8 cellular contexts compared by ENCODE assay signal in genomic region chr10:16965740-16966447, GRCh38.
DNase-seq lines count a peak whose midpoint lies in the region; ATAC-seq and TF ChIP-seq lines count a peak whose summit lies in the region.
"Had no signal": no experiment of that assay in that cellular context is flagged by ENCODE, and none has a peak within 500 bp of the region (broad histone marks: within the 10 kb centered on the region; RNA-seq: fewer than 3 reads in every experiment).

No MANE protein-coding gene starts in this region.

- H3K27ac ChIP-seq in brain microvascular endothelial cell (peak overlapping the region; percentile 85), aorta (ENCODE audit: low read depth in 1 of 2, low read length in 2 of 2) (peak overlapping the region in 1 of 2 donors; percentile 57)

- H3K4me3 ChIP-seq in brain microvascular endothelial cell (ENCODE audit: low read depth, low read length), result no peak overlapping the region
- no peak overlapping the region for H3K4me3 ChIP-seq in aorta (ENCODE audit: low read length in 2 of 2)
- H3K4me3 ChIP-seq: heart right ventricle had no signal

- H3K27me3 ChIP-seq in brain microvascular endothelial cell (replicated peaks) (no peaks in the 10 kb centered on the region), aorta (ENCODE audit: control insufficient read depth in 1 of 2, insufficient read depth in 2 of 2, low read length in 1 of 2) (no peaks in the 10 kb centered on the region)

- peaks cover 2 to 5% of the 10 kb centered on the region in 2 donors for H3K4me1 ChIP-seq in aorta (ENCODE audit: control insufficient read depth in 1 of 2, insufficient read depth in 2 of 2, low read length in 2 of 2)

- H3K36me3 ChIP-seq in brain microvascular endothelial cell (replicated peaks), result no peaks in the 10 kb centered on the region
- H3K36me3 ChIP-seq in aorta (ENCODE audit: control insufficient read depth in 1 of 2, insufficient read depth in 2 of 2, low read length in 1 of 2), result no peaks in the 10 kb centered on the region
- H3K36me3 ChIP-seq: heart right ventricle had no signal

- TF ChIP-seq CTCF in brain microvascular endothelial cell (IDR thresholded peaks at IDR 0.05; ENCODE audit: low read depth, low read length, missing control alignments), result no peak

- no peaks in the 10 kb centered on the region for H3K9me3 ChIP-seq in aorta (ENCODE audit: control insufficient read depth, low read length)
- H3K9me3 ChIP-seq: heart right ventricle had no signal

- intact Hi-C loops in aorta (cut with DNase I), result no loop called here

- peak; percentile 13 for ATAC-seq in aorta (ENCODE audit: low FRiP score)
- ATAC-seq in HG03045 (IDR thresholded peaks at IDR 0.05; ENCODE audit: unreplicated experiment), result no peak

- 50 to 54% methylated on average over 8 of the region's 8 CpGs for WGBS in aorta, 2 donors

- peak; percentile 73 for DNase-seq in HK-2 (ENCODE audit: unreplicated experiment)
- DNase-seq in brain microvascular endothelial cell, result peak; percentile 94
- DNase-seq in islet precursor cell, result peak; percentile 93
- peak in 1 of 2 donors; percentile 66 for DNase-seq in aorta
- DNase-seq in NCI-H146 (lab: John Stamatoyannopoulos, UW), result no peak
- DNase-seq in cerebellar cortex (ENCODE audit: low spot score), result no peak
- DNase-seq: heart right ventricle had no signal

- in situ Hi-C loops in brain microvascular endothelial cell (cut with HindIII; ENCODE audit: low pct_ligation_motif_present, low sequenced_read_pairs), result no loop called here

Comparison
In these comparisons a context has a peak if more than half of its experiments do, and no peak if none do; other contexts are left out.
1. DNase-seq: peak in HK-2 (single experiment), brain microvascular endothelial cell (single experiment) and islet precursor cell (single experiment); none in NCI-H146 (single experiment) and cerebellar cortex (single experiment).